In the genomic region with DNA sequence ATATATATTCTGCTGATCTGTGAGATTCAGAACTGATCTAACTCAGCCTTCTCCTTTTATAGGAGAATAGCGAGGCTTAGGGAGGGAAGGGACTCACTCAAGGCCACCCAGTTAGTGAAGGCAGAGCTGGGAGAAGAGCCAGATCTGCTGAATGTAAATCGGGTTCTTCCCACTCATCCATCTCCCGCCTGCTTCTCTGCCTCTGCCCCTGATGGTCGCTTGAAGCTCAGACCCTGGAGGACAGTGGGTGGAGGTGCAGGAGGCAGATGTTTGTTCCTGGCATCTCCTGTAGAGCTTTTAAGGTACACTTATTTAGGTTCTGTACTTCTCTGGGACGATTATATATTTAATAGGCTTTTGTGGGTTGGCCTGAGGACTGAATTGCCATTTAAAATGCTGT, we compare ENCODE assay signal across 12 cellular contexts. TPM values are rescaled to one million over a fixed set of nuclear protein-coding genes. Genes with fewer than 3 reads are reported as not detected.
A peak's percentile ranks its signal among the peaks of the same experiment; 100 is the strongest.
DNase-seq lines count a peak whose midpoint lies in the region; ATAC-seq, FAIRE-seq and TF ChIP-seq lines count a peak whose summit lies in the region.
"Had no signal": no experiment of that assay in that cellular context is flagged by ENCODE, and none has a peak within 500 bp of the region (broad histone marks: within the 10 kb centered on the region; RNA-seq: fewer than 3 reads in every experiment).

No MANE protein-coding gene starts in this region.

- BruUV-seq in OCI-LY7 (replicated peaks; lab: Mats Ljungman, UMichigan), result no TSS peak

- ATAC-seq in thoracic aorta (ENCODE audit: insufficient number of reproducible peaks, low FRiP score, low read depth), result no peak

- CTCF ChIA-PET in OCI-LY7 (lab: Charles Lee; ENCODE audit: unreplicated experiment), result no interaction called here

- H2AFZ ChIP-seq in OCI-LY7 (ENCODE audit: low read length), result no peak overlapping the region

- POLR2A ChIA-PET in OCI-LY7 (lab: Charles Lee), result no interaction called here

- peaks cover 3% of the 10 kb centered on the region for H3K4me1 ChIP-seq in OCI-LY7 (ENCODE audit: insufficient read depth, low read length, poor library complexity, severe bottlenecking)
- peaks cover 11 to 56% of the 10 kb centered on the region in 2 donors for H3K4me1 ChIP-seq in thoracic aorta (ENCODE audit: control insufficient read depth in 1 of 2, low read depth in 2 of 2)

- H3K9me2 ChIP-seq in OCI-LY7 (ENCODE audit: insufficient read depth, low read length), result no peaks in the 10 kb centered on the region

- intact Hi-C loops in OCI-LY7 (cut with micrococcal nuclease; ENCODE audit: unreplicated experiment), result no loop called here

- H3K4me3 ChIP-seq in OCI-LY7 (ENCODE audit: low read depth, low read length, poor library complexity, severe bottlenecking) (no peak overlapping the region), fibroblast of mammary gland (ENCODE audit: control insufficient read depth, low read depth, low read length) (no peak overlapping the region), thoracic aorta (no peak overlapping the region)

- 0 out of 2 replicates have a peak, but pooled peaks cover 4% of the 10 kb centered on the region for H4K20me1 ChIP-seq in OCI-LY7 (ENCODE audit: insufficient read depth, low read length)

- TF ChIP-seq CTCF in OCI-LY7 (conservative IDR thresholded peaks at IDR 0.05; ENCODE audit: low read length) (no peak), fibroblast of mammary gland (conservative IDR thresholded peaks at IDR 0.05; ENCODE audit: control insufficient read depth, insufficient read depth, low read depth, low read length) (peak; percentile 19), thoracic aorta (IDR thresholded peaks at IDR 0.05) (peak; percentile 27)

- H3K9me3 ChIP-seq in OCI-LY7 (ENCODE audit: low read length) (no peaks in the 10 kb centered on the region), thoracic aorta (no peaks in the 10 kb centered on the region)

- DNase-seq in NCI-H524 (lab: John Stamatoyannopoulos, UW), result peak; percentile 66 to 80
- no peak for DNase-seq in NCI-H524 treated with DMSO at 0.1 percent for 48 hours (lab: John Stamatoyannopoulos, UW)
- DNase-seq in OCI-LY7 (ENCODE audit: low spot score), result peak; percentile 8
- peak; percentile 52 for DNase-seq in fibroblast of mammary gland (ENCODE audit: low read depth)
- DNase-seq in thoracic aorta (ENCODE audit: low spot score), result no peak
- no peak for DNase-seq in mucosa of gallbladder (ENCODE audit: low spot score)
- no peak for DNase-seq in A172 (ENCODE audit: low spot score)
- DNase-seq in frontal cortex (ENCODE audit: low spot score in 2 of 2), result no peak
- DNase-seq: activated CD8-positive, alpha-beta memory T cell treated with anti-CD3 and anti-CD28 coated beads, Interleukin-2, amount 50 U/mL, for 4 hours; hypothalamus; NCI-H1417; SIG-M5 had no signal

- peaks cover 11% of the 10 kb centered on the region; the same call in 1 of the 2 replicates for H3K79me2 ChIP-seq in OCI-LY7 (ENCODE audit: insufficient read depth, low read depth, low read length)

- FAIRE-seq in frontal cortex (lab: Jason Lieb, UNC), result no peak

- no peak overlapping the region for H3K4me2 ChIP-seq in OCI-LY7 (ENCODE audit: low read length)

- no peaks in the 10 kb centered on the region for H3K27me3 ChIP-seq in thoracic aorta (replicated peaks; ENCODE audit: insufficient read depth)

- no peaks in the 10 kb centered on the region for H3K36me3 ChIP-seq in OCI-LY7 (ENCODE audit: insufficient read depth, low read length)
- H3K36me3 ChIP-seq in thoracic aorta, result no peaks in the 10 kb centered on the region

- no peak overlapping the region for H3K27ac ChIP-seq in OCI-LY7 (ENCODE audit: low read depth, low read length, poor library complexity, severe bottlenecking)
- peak overlapping the region; percentile 40 to 44 for H3K27ac ChIP-seq in thoracic aorta

RNA-seq across cellular contexts. Expression of a gene that starts 4.3 kb away (rescaled TPM):
- 4.8 and 8.1 TPM in 2 replicates for total RNA-seq in OCI-LY7 (2014; rRNA removed; shearing (Covaris generic))
- total RNA-seq in OCI-LY7 (2022) (8.1 and 11.7 TPM in 2 replicates), thoracic aorta (10 to 100 TPM; 28.0 to 33.2 TPM), mucosa of gallbladder (49.3 TPM), frontal cortex (2.0 TPM)
- 15.0 and 16.5 TPM in 2 replicates for total RNA-seq in A172 (2014; rRNA removed; shearing (Covaris generic))

RNA-seq across cellular contexts. Expression of a gene that starts 43.6 kb away (rescaled TPM):
- 0.13 and 0.41 TPM in 2 replicates for total RNA-seq in OCI-LY7 (2014; rRNA removed; shearing (Covaris generic))
- total RNA-seq in OCI-LY7 (2022), result 1.2 and 2.3 TPM in 2 replicates
- total RNA-seq in thoracic aorta, result 1 to 10 TPM in 1 of 2 donors, under 1 TPM in 1; 0.14 to 3.2 TPM
- 1.7 TPM for total RNA-seq in mucosa of gallbladder
- total RNA-seq in A172 (2014; rRNA removed; shearing (Covaris generic)), result not detected in 2 replicates
- total RNA-seq in frontal cortex, result 9.0 TPM

Comparison
In these comparisons a context has a peak if more than half of its experiments do, and no peak if none do; other contexts are left out.
1. DNase-seq: peak in NCI-H524 (2 of 2), OCI-LY7 (single experiment) and fibroblast of mammary gland (single experiment); none in NCI-H524 treated with DMSO at 0.1 percent for 48 hours (single experiment), thoracic aorta (single experiment), mucosa of gallbladder (single experiment), A172 (single experiment) and frontal cortex (0 of 2).